ENCODE assay signal across 8 cellular contexts in genomic region chr1:201085902-201086735, GRCh38. TPM values are rescaled to one million over a fixed set of nuclear protein-coding genes. Genes with fewer than 3 reads are reported as not detected.
DNase-seq lines count a peak whose midpoint lies in the region; ATAC-seq and TF ChIP-seq lines count a peak whose summit lies in the region.

No MANE protein-coding gene starts in this region.

- TF ChIP-seq CTCF in DOHH2 (IDR thresholded peaks at IDR 0.05; ENCODE audit: low read depth, low read length, poor library complexity, severe bottlenecking): peak; percentile 57
- TF ChIP-seq CTCF in IMR-90 (conservative IDR thresholded peaks at IDR 0.05; ENCODE audit: low read depth, low read length): peak; percentile 66
- TF ChIP-seq CTCF in SU-DHL-6 (IDR thresholded peaks at IDR 0.05; ENCODE audit: insufficient read depth, low read length, poor library complexity, severe bottlenecking): peak; percentile 50
- TF ChIP-seq CTCF in cardiac fibroblast (IDR thresholded peaks at IDR 0.05; ENCODE audit: low read depth, low read length): peak; percentile 77

- H2AFZ ChIP-seq in IMR-90 (replicated peaks; ENCODE audit: low read length, poor library complexity): no peak overlapping the region
- H2AFZ ChIP-seq in SU-DHL-6 (ENCODE audit: low read depth, low read length, severe bottlenecking): no peak overlapping the region

- H3K79me2 ChIP-seq in DOHH2 (ENCODE audit: control insufficient read depth, low read length) (no peaks in the 10 kb centered on the region), SU-DHL-6 (ENCODE audit: insufficient read depth, low read length) (no peaks in the 10 kb centered on the region)

- H3K4me3 ChIP-seq in DOHH2 (ENCODE audit: low read length) (no peak overlapping the region), IMR-90 (ENCODE audit: insufficient read depth, low read depth, low read length) (no peak overlapping the region), SU-DHL-6 (ENCODE audit: insufficient read depth, low read length, poor library complexity, severe bottlenecking) (no peak overlapping the region), cardiac fibroblast (replicated peaks in 1 of 2; ENCODE audit: low read depth in 2 of 2, low read length in 2 of 2) (no peak overlapping the region)

- H2AK9ac ChIP-seq in IMR-90 (replicated peaks; ENCODE audit: low read depth, low read length, poor library complexity): no peak overlapping the region

- H3K9ac ChIP-seq in IMR-90 (ENCODE audit: low read depth, low read length) (no peak overlapping the region), SU-DHL-6 (ENCODE audit: low read length) (no peak overlapping the region)

- ATAC-seq in IMR-90 (ENCODE audit: low read depth): peak; percentile 95
- ATAC-seq in GM18861 (IDR thresholded peaks at IDR 0.05; ENCODE audit: unreplicated experiment): no peak
- no peak for ATAC-seq in GM21619 (IDR thresholded peaks at IDR 0.05; ENCODE audit: unreplicated experiment)

- no peak overlapping the region for H3K23ac ChIP-seq in IMR-90 (ENCODE audit: low read depth, low read length)

- no peaks in the 10 kb centered on the region for H3K9me3 ChIP-seq in DOHH2 (ENCODE audit: control insufficient read depth, insufficient read depth, low read length)
- H3K9me3 ChIP-seq in IMR-90 (ENCODE audit: control insufficient read depth, insufficient read depth, low read length): no peaks in the 10 kb centered on the region
- no peaks in the 10 kb centered on the region for H3K9me3 ChIP-seq in SU-DHL-6 (ENCODE audit: insufficient read depth, low read length)

- H2BK5ac ChIP-seq in IMR-90 (ENCODE audit: low read depth, low read length, poor library complexity, severe bottlenecking): no peak overlapping the region

- WGBS in IMR-90 (ENCODE audit: extremely low coverage in 2 of 2, insufficient read length in 1 of 2), 2 experiments: 90% methylated on average over 2 of the region's 12 CpGs; no CpG with 5 or more reads in 1 of the 2 experiments

- H3K79me1 ChIP-seq in IMR-90 (ENCODE audit: low read depth in 1 of 2, low read length in 2 of 2): no peaks in the 10 kb centered on the region

- H3K18ac ChIP-seq in IMR-90 (ENCODE audit: low read depth, low read length): no peak overlapping the region

- H3K4ac ChIP-seq in IMR-90 (ENCODE audit: low read depth, low read length): no peak overlapping the region

- no peak overlapping the region for H3K56ac ChIP-seq in IMR-90 (ENCODE audit: extremely low read depth, insufficient read depth, low read length)

- DNase-seq in IMR-90: peak; percentile 33
- peak; percentile 52 to 58 for DNase-seq in cardiac fibroblast (ENCODE audit: low read depth in 2 of 2)
- peak; percentile 56 for DNase-seq in left kidney (ENCODE audit: low read depth, low spot score)
- DNase-seq in stimulated activated CD8-positive, alpha-beta memory T cell treated with anti-CD3 and anti-CD28 coated beads, Interleukin-7, amount 100 ng/mL, for 24 hours (ENCODE audit: low read depth): peak; percentile 3

- BruUV-seq in IMR-90 (replicated peaks; lab: Mats Ljungman, UMichigan): no TSS peak

- H3K4me1 ChIP-seq in DOHH2 (ENCODE audit: control insufficient read depth, low read length) (no peaks in the 10 kb centered on the region), IMR-90 (ENCODE audit: control insufficient read depth, insufficient read depth, low read length) (no peaks in the 10 kb centered on the region)

- H3K14ac ChIP-seq in IMR-90 (replicated peaks; ENCODE audit: low read depth, low read length): no peak overlapping the region

- no peak overlapping the region for H4K5ac ChIP-seq in IMR-90 (ENCODE audit: low read depth, low read length)

- H3K27me3 ChIP-seq in DOHH2 (ENCODE audit: control insufficient read depth, low read length) (peaks cover 19% of the 10 kb centered on the region), IMR-90 (ENCODE audit: control insufficient read depth, insufficient read depth, low read length) (peaks cover 62% of the 10 kb centered on the region), SU-DHL-6 (ENCODE audit: low read length) (no peaks in the 10 kb centered on the region)

- H2BK120ac ChIP-seq in IMR-90 (ENCODE audit: low read depth, low read length): no peak overlapping the region

- H3K4me2 ChIP-seq in DOHH2 (ENCODE audit: low read length): no peak overlapping the region
- no peak overlapping the region for H3K4me2 ChIP-seq in IMR-90 (ENCODE audit: low read depth, low read length)
- H3K4me2 ChIP-seq in SU-DHL-6 (ENCODE audit: low read depth, low read length, poor library complexity, severe bottlenecking): no peak overlapping the region

- dilution Hi-C loops in IMR-90 (cut with HindIII; ENCODE audit: low sequenced_read_pairs, unreplicated experiment): no loop called here

- H4K20me1 ChIP-seq in DOHH2 (ENCODE audit: control insufficient read depth, insufficient read depth, low read depth, low read length): no peaks in the 10 kb centered on the region
- no peaks in the 10 kb centered on the region for H4K20me1 ChIP-seq in IMR-90 (ENCODE audit: insufficient read depth, low read length)
- no peaks in the 10 kb centered on the region for H4K20me1 ChIP-seq in SU-DHL-6 (ENCODE audit: low read depth, low read length)

- POLR2A ChIA-PET in IMR-90 (lab: Charles Lee; ENCODE audit: unreplicated experiment): no interaction called here

- H3K9me2 ChIP-seq in DOHH2 (replicated peaks; ENCODE audit: control insufficient read depth, low read length) (no peaks in the 10 kb centered on the region), SU-DHL-6 (replicated peaks; ENCODE audit: insufficient read depth, low read length) (no peaks in the 10 kb centered on the region)

- no peak overlapping the region for H3K27ac ChIP-seq in DOHH2 (ENCODE audit: low read depth, low read length)
- H3K27ac ChIP-seq in IMR-90 (ENCODE audit: insufficient read depth, low read length): no peak overlapping the region
- H3K27ac ChIP-seq in SU-DHL-6 (ENCODE audit: low read depth, low read length): no peak overlapping the region

- no peak overlapping the region for H4K8ac ChIP-seq in IMR-90 (ENCODE audit: low read depth in 2 of 2, low read length in 2 of 2)

- H3K9me1 ChIP-seq in IMR-90 (ENCODE audit: insufficient read depth, low read length): no peaks in the 10 kb centered on the region

- CTCF ChIA-PET in IMR-90 (lab: Yijun Ruan, JAX): interaction anchor here (0.8 to 1.3 kb wide), 2 partner anchors 21 to 28 kb away, joined by 3 to 7 read pairs; no protein-coding TSS in a partner anchor

- intact Hi-C loops in IMR-90 (cut with micrococcal nuclease): loop anchor here (1.0 to 10.0 kb wide), 3 partner anchors 28 to 137 kb away; no protein-coding TSS in a partner anchor

- no peak for TF ChIP-seq POLR2A in IMR-90 (IDR thresholded peaks at IDR 0.05; ENCODE audit: low read depth, low read length)

- peak; percentile 68 for TF ChIP-seq RAD21 in IMR-90 (IDR thresholded peaks at IDR 0.05; ENCODE audit: low read length)

- no peak overlapping the region for H2BK15ac ChIP-seq in IMR-90 (ENCODE audit: low read depth, low read length)

- H3F3A ChIP-seq in DOHH2 (ENCODE audit: control insufficient read depth, insufficient read depth) (no peaks in the 10 kb centered on the region), SU-DHL-6 (ENCODE audit: insufficient read depth) (no peaks in the 10 kb centered on the region)

- in situ Hi-C loops in IMR-90 (cut with MboI; ENCODE audit: low sequenced_read_pairs): loop anchor here (10.0 kb wide), 1 partner anchor 139 kb away; no protein-coding TSS in a partner anchor

- no peak overlapping the region for H4K91ac ChIP-seq in IMR-90 (ENCODE audit: insufficient read depth, low read depth, low read length)

- H3K36me3 ChIP-seq in DOHH2 (ENCODE audit: control insufficient read depth, low read length): no peaks in the 10 kb centered on the region
- H3K36me3 ChIP-seq in IMR-90 (ENCODE audit: control insufficient read depth, insufficient read depth, low read length): no peaks in the 10 kb centered on the region
- H3K36me3 ChIP-seq in SU-DHL-6 (ENCODE audit: low read length): no peaks in the 10 kb centered on the region

- H2AK5ac ChIP-seq in IMR-90 (ENCODE audit: low read depth, low read length): no peak overlapping the region

- H2BK20ac ChIP-seq in IMR-90 (ENCODE audit: low read depth, low read length): no peak overlapping the region

TF ChIP-seq in IMR-90, 13 proteins besides CTCF, POLR2A, EP300 and RAD21:
- TF ChIP-seq FOS (IDR thresholded peaks at IDR 0.05; ENCODE audit: low read depth, low read length) (no peak), SMC3 (IDR thresholded peaks at IDR 0.05; ENCODE audit: low read depth, low read length) (peak; percentile 73)

RNA-seq across cellular contexts. Expression of gene CACNA1S, which starts 26.1 kb away (rescaled TPM):
- not detected in 2 replicates for total RNA-seq in IMR-90 (2012; rRNA removed)
- not detected in 2 replicates for polyA plus RNA-seq in IMR-90 (2012; rRNA removed)
- polyA plus RNA-seq in IMR-90 (2012; cell fraction: cytosol; rRNA removed): not detected in 2 replicates
- polyA plus RNA-seq in IMR-90 (2012; cell fraction: nucleus; rRNA removed; ENCODE audit: low replicate concordance): not detected in 2 replicates

RNA-seq across cellular contexts. Expression of gene ASCL5, which starts 40.9 kb away (rescaled TPM):
- total RNA-seq in IMR-90 (2012; rRNA removed): not detected in 2 replicates
- not detected in 2 replicates for polyA plus RNA-seq in IMR-90 (2012; rRNA removed)
- polyA plus RNA-seq in IMR-90 (2012; cell fraction: cytosol; rRNA removed): not detected in 2 replicates
- 0.12 TPM in 1 of 2 replicates, not detected in the other for polyA plus RNA-seq in IMR-90 (2012; cell fraction: nucleus; rRNA removed; ENCODE audit: low replicate concordance)

Comparison
In these comparisons a context has a peak if more than half of its experiments do, and no peak if none do; other contexts are left out.
1. DNase-seq: peak in every context shown above with its lines; median percentile 56 in left kidney; 55 in cardiac fibroblast; 33 in IMR-90; 3 in stimulated activated CD8-positive, alpha-beta memory T cell treated with anti-CD3 and anti-CD28 coated beads, Interleukin-7, amount 100 ng/mL, for 24 hours.